ENCODE assay signal across 8 cellular contexts in the genomic region with DNA sequence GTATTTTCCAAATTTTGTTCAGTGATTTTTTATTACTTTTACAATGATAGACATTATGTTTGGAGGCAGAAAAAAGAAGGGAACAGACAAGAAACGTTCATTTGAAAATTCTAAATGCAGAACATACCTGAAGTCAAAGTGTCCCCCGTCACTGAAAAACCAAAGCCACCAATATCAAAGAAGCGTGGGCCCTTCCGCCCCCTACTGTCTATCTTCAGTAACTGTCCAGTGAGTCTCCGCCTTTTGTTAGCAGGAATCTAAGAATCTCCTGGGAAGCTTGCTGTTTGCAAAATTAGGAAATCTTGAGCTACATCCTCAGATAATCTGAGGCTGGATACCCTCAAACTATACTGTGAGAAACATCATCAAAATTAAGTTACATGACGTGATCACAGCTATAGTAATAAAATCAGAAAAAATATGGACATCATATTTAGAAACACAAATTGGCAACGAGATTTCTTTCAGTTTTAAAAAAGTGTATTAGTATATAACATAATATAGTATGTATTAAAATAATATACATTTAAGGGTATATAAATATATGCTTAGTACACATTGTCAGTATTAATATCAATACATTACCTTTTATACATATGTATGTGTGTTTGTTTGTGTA.
DNase-seq lines count a peak whose midpoint lies in the region; ATAC-seq and TF ChIP-seq lines count a peak whose summit lies in the region.

No MANE protein-coding gene starts in this region.

- no peak overlapping the region for H3K27ac ChIP-seq in VCaP
- H3K27ac ChIP-seq in stomach = no peak overlapping the region

- no peaks in the 10 kb centered on the region for H3K36me3 Mint-ChIP-seq in memory B cell

- WGBS in stomach, 5 donors = 14 to 19% (median 16%) methylated on average over 7 of the region's 7 CpGs

- intact Hi-C loops in stomach (cut with DNase I; ENCODE audit: low total_unique reads) = no loop called here

- TF ChIP-seq POLR2A in NB4 (IDR thresholded peaks at IDR 0.05; ENCODE audit: extremely low read depth, insufficient read length) (no peak), stomach (IDR thresholded peaks at IDR 0.05) (no peak)

- H3K4me1 Mint-ChIP-seq in memory B cell = peaks cover 7% of the 10 kb centered on the region

- peak; percentile 66 for TF ChIP-seq CTCF in NB4 (IDR thresholded peaks at IDR 0.05; ENCODE audit: low read depth, low read length)
- peak; percentile 92 for TF ChIP-seq CTCF in VCaP (conservative IDR thresholded peaks at IDR 0.05)
- peak in 6 of 7 experiments; percentile 25 to 87 (median 80) for TF ChIP-seq CTCF in stomach (IDR thresholded peaks at IDR 0.05)

- H3K9me3 Mint-ChIP-seq in memory B cell = no peaks in the 10 kb centered on the region

- H3K4me3 Mint-ChIP-seq in memory B cell = no peak overlapping the region

- H3K27me3 Mint-ChIP-seq in memory B cell = peaks cover 4% of the 10 kb centered on the region

- H3K27me3 ChIP-seq in stomach = no peaks in the 10 kb centered on the region

- TF ChIP-seq EP300 in stomach (IDR thresholded peaks at IDR 0.05) = no peak

- H3K9me3 ChIP-seq in stomach = no peaks in the 10 kb centered on the region

- ATAC-seq in memory B cell (ENCODE audit: low read depth) = peak; percentile 66
- no peak for ATAC-seq in HG02763 (IDR thresholded peaks at IDR 0.05; ENCODE audit: unreplicated experiment)

- DNase-seq in SKM-1 (lab: John Stamatoyannopoulos, UW; ENCODE audit: unreplicated experiment) = peak; percentile 13
- DNase-seq in SKM-1 treated with dmso at 0.1 percent for 144 hours (lab: John Stamatoyannopoulos, UW; ENCODE audit: unreplicated experiment) = no peak
- peak; percentile 54 for DNase-seq in NB4 (ENCODE audit: low read depth)
- peak; percentile 3 for DNase-seq in effector CD8-positive, alpha-beta T cell (lab: John Stamatoyannopoulos, UW)
- peak; percentile 33 to 52 for DNase-seq in memory B cell (ENCODE audit: low spot score in 2 of 2)
- DNase-seq in stomach = peak; percentile 55

- H3K36me3 ChIP-seq in stomach = no peaks in the 10 kb centered on the region

- peaks cover 3 to 15% (median 10%) of the 10 kb centered on the region in 4 donors for H3K4me1 ChIP-seq in stomach

- no peak overlapping the region for H3K4me3 ChIP-seq in NB4 (ENCODE audit: low read depth, low read length)
- no peak overlapping the region for H3K4me3 ChIP-seq in stomach

- H3K27ac Mint-ChIP-seq in memory B cell = no peak overlapping the region
